In the genomic region with DNA sequence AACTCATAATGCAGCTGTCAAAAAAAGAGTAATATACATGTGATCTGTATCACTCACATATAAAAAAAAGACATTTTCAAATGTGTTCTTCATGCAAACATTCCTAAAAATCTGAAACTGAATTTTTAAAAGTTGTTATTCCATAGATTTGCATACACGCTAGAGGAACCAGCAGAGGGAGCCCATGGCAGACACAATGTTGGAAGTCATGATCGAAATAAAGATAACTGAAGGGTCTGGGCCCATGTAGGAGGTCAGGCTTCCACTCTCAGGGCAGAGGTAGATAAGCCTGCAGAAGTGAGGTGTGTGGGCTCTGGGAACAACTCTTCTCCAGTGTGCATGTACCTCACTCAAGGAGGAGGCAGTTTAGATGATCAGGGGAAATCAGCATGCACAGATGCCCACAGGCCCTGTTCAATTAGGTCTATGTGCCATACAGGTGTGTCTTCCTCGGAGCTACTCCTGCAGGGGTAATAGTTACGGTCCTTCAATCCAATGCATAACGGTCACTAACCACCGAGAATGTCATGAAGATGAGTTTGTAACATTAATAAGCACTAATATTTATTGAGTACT, we compare ENCODE assay signal across 8 cellular contexts.
A peak's percentile ranks its signal among the peaks of the same experiment; 100 is the strongest.
DNase-seq lines count a peak whose midpoint lies in the region; ATAC-seq and TF ChIP-seq lines count a peak whose summit lies in the region.

No MANE protein-coding gene starts in this region.

- no peak overlapping the region for H3K4me2 ChIP-seq in mammary epithelial cell (ENCODE audit: insufficient read depth, low read depth, low read length)

- no peak overlapping the region for H3K4me3 ChIP-seq in mammary epithelial cell (replicated peaks in 1 of 3; ENCODE audit: insufficient read depth in 1 of 3, low read depth in 2 of 3, low read length in 3 of 3)

- dilution Hi-C loops in mammary epithelial cell (cut with HindIII; ENCODE audit: low sequenced_read_pairs) = loop anchor here (25.0 kb wide), 1 partner anchor 327 kb away; no protein-coding TSS in a partner anchor

- no peak overlapping the region for H3K9ac ChIP-seq in mammary epithelial cell (ENCODE audit: insufficient read depth, low read length)

- no peak for ATAC-seq in HG02981 (IDR thresholded peaks at IDR 0.05; ENCODE audit: unreplicated experiment)
- ATAC-seq in GM21367 (IDR thresholded peaks at IDR 0.05; ENCODE audit: unreplicated experiment) = no peak
- no peak for ATAC-seq in GM21786 (IDR thresholded peaks at IDR 0.05; ENCODE audit: unreplicated experiment)

- H3K27ac ChIP-seq in mammary epithelial cell (ENCODE audit: insufficient read depth, low read depth, low read length) = no peak overlapping the region

- H3K4me1 ChIP-seq in mammary epithelial cell (ENCODE audit: insufficient read depth, low read length) = no peaks in the 10 kb centered on the region

- H3K36me3 ChIP-seq in mammary epithelial cell (ENCODE audit: insufficient read depth, low read length) = no peaks in the 10 kb centered on the region

- intact Hi-C loops in mammary epithelial cell (cut with micrococcal nuclease) = loop anchor here (1.0 to 5.0 kb wide), 3 partner anchors 30 to 282 kb away; no protein-coding TSS in a partner anchor

- no peaks in the 10 kb centered on the region for H3K79me2 ChIP-seq in mammary epithelial cell (ENCODE audit: insufficient read depth, low read length)

- no peak overlapping the region for H2AFZ ChIP-seq in mammary epithelial cell (ENCODE audit: low read depth, low read length)

- DNase-seq in NCI-H446 (lab: John Stamatoyannopoulos, UW) (peak; percentile 24 to 54), NCI-H446 treated with DMSO at 0.1 percent for 48 hours (lab: John Stamatoyannopoulos, UW) (no peak), NCI-H2029 treated with DMSO at 0.1 percent for 48 hours (lab: John Stamatoyannopoulos, UW) (peak; percentile 21), mammary epithelial cell (no peak), left kidney (ENCODE audit: low read depth, low spot score) (peak; percentile 73)

- H3K9me3 ChIP-seq in mammary epithelial cell (replicated peaks; ENCODE audit: insufficient read depth, low read length) = no peaks in the 10 kb centered on the region

- no TSS peak for BruUV-seq in mammary epithelial cell (replicated peaks; lab: Mats Ljungman, UMichigan)

- in situ Hi-C loops in mammary epithelial cell (cut with MboI; ENCODE audit: low sequenced_read_pairs in 2 of 2) = loop anchor here (25.0 kb wide), 2 partner anchors 327 to 552 kb away; no protein-coding TSS in a partner anchor

- WGBS in mammary epithelial cell (ENCODE audit: low coverage, missing lambda C conversion rate) = 51% methylated on average over 6 of the region's 6 CpGs

- CTCF ChIA-PET in mammary epithelial cell (lab: Charles Lee; ENCODE audit: low non-redundant PET) = no interaction called here

- H3K27me3 ChIP-seq in mammary epithelial cell (ENCODE audit: insufficient read depth, low read length) = peaks cover 2% of the 10 kb centered on the region

- peak; percentile 62 to 75 for TF ChIP-seq CTCF in mammary epithelial cell (conservative IDR thresholded peaks at IDR 0.05 in 1 of 2, IDR thresholded peaks at IDR 0.05 in 1 of 2; ENCODE audit: extremely low read depth in 1 of 2, insufficient read depth in 1 of 2, low read depth in 1 of 2, low read length in 2 of 2)

- H4K20me1 ChIP-seq in mammary epithelial cell (ENCODE audit: insufficient read depth, low read length) = no peaks in the 10 kb centered on the region

Comparison
In these comparisons a context has a peak if more than half of its experiments do, and no peak if none do; other contexts are left out.
1. DNase-seq: peak in NCI-H446 (2 of 2), NCI-H2029 treated with DMSO at 0.1 percent for 48 hours (single experiment) and left kidney (single experiment); none in NCI-H446 treated with DMSO at 0.1 percent for 48 hours (single experiment) and mammary epithelial cell (single experiment).